8 cellular contexts compared by ENCODE assay signal in genomic region chr3:49120438-49121135, GRCh38. TPM values are rescaled to one million over a fixed set of nuclear protein-coding genes. Genes with fewer than 3 reads are reported as not detected.
DNase-seq lines count a peak whose midpoint lies in the region; ATAC-seq and TF ChIP-seq lines count a peak whose summit lies in the region.

USP19 (minus strand) TSS chr3:49120823; CDS start chr3:49119145, 1,678 bp downstream.

- peak within 1 kb of the TSS; percentile 91 for H3K4me3 Mint-ChIP-seq in activated CD4-positive, alpha-beta T cell treated with anti-CD3 and anti-CD28 coated beads, Interleukin-2, amount 10 ng/mL, durations not matched to agents 24 days and 14 days

- peak; percentile 97 for DNase-seq in AG20443 (ENCODE audit: low spot score)
- peak; percentile 57 for DNase-seq in NCI-H526 treated with DMSO at 0.1 percent for 48 hours (lab: John Stamatoyannopoulos, UW)
- DNase-seq in activated CD4-positive, alpha-beta T cell treated with anti-CD3 and anti-CD28 coated beads, Interleukin-2, amount 10 ng/mL, durations not matched to agents 24 days and 14 days: peak; percentile 99
- DNase-seq in colonic mucosa: peak; percentile 97
- DNase-seq in left lobe of liver (ENCODE audit: low spot score): peak; percentile 97
- DNase-seq in stimulated activated CD4-positive, alpha-beta T cell treated with anti-CD3 and anti-CD28 coated beads, Interleukin-2, amount 100 ng/mL, for 4 hours (ENCODE audit: low read depth): peak; percentile 89

- H3K9ac ChIP-seq in colonic mucosa (ENCODE audit: low read depth in 2 of 2, low read length in 2 of 2): peak within 1 kb of the TSS; percentile 99 to 100

- peaks cover 23% of the 10 kb centered on the region for H3K36me3 ChIP-seq in colonic mucosa

- TF ChIP-seq CTCF in colonic mucosa (IDR thresholded peaks at IDR 0.05): no peak

- H3K36me3 Mint-ChIP-seq in activated CD4-positive, alpha-beta T cell treated with anti-CD3 and anti-CD28 coated beads, Interleukin-2, amount 10 ng/mL, durations not matched to agents 24 days and 14 days (ENCODE audit: low read depth): peaks cover 27% of the 10 kb centered on the region

- TF ChIP-seq POLR2A in GM18951 (IDR thresholded peaks at IDR 0.05; ENCODE audit: extremely low read depth, insufficient read depth, insufficient read length): peak; percentile 95

- H3K4me1 ChIP-seq in colonic mucosa: peaks cover 10% of the 10 kb centered on the region

- no peaks in the 10 kb centered on the region for H3K9me3 Mint-ChIP-seq in activated CD4-positive, alpha-beta T cell treated with anti-CD3 and anti-CD28 coated beads, Interleukin-2, amount 10 ng/mL, durations not matched to agents 24 days and 14 days

- H3K27ac ChIP-seq in colonic mucosa: peak within 1 kb of the TSS; percentile 94

- in situ Hi-C loops in GM18951 (cut with MboI; ENCODE audit: low sequenced_read_pairs, unreplicated experiment): no loop called here

- no peaks in the 10 kb centered on the region for H3K27me3 ChIP-seq in colonic mucosa

- H3K9me3 ChIP-seq in colonic mucosa: no peaks in the 10 kb centered on the region

- H3K4me3 ChIP-seq in colonic mucosa: peak within 1 kb of the TSS; percentile 83

- peak; percentile 92 for ATAC-seq in HG03342 (IDR thresholded peaks at IDR 0.05; ENCODE audit: unreplicated experiment)
- peak; percentile 92 for ATAC-seq in left lobe of liver

- intact Hi-C loops in activated CD4-positive, alpha-beta T cell treated with anti-CD3 and anti-CD28 coated beads, Interleukin-2, amount 10 ng/mL, durations not matched to agents 24 days and 14 days (cut with micrococcal nuclease): loop anchor here (1.0 kb wide), 3 partner anchors 16 to 51 kb away; partner anchors contain the start of genes KLHDC8B, QARS1 and QRICH1
- intact Hi-C loops in colonic mucosa (cut with DNase I): no loop called here

- H3K4me1 Mint-ChIP-seq in activated CD4-positive, alpha-beta T cell treated with anti-CD3 and anti-CD28 coated beads, Interleukin-2, amount 10 ng/mL, durations not matched to agents 24 days and 14 days: peaks cover 9% of the 10 kb centered on the region

- H3K27me3 Mint-ChIP-seq in activated CD4-positive, alpha-beta T cell treated with anti-CD3 and anti-CD28 coated beads, Interleukin-2, amount 10 ng/mL, durations not matched to agents 24 days and 14 days: no peaks in the 10 kb centered on the region

- H3K27ac Mint-ChIP-seq in activated CD4-positive, alpha-beta T cell treated with anti-CD3 and anti-CD28 coated beads, Interleukin-2, amount 10 ng/mL, durations not matched to agents 24 days and 14 days: peak within 1 kb of the TSS; percentile 87

RNA-seq across cellular contexts. Expression of gene USP19, which starts in this region (rescaled TPM):
- 57.2 and 64.9 TPM in 2 replicates for total RNA-seq in activated CD4-positive, alpha-beta T cell treated with anti-CD3 and anti-CD28 coated beads, Interleukin-2, amount 10 ng/mL, durations not matched to agents 24 days and 14 days
- total RNA-seq in colonic mucosa: 10 to 100 TPM; 59.1 to 81.0 TPM
- 37.1 TPM for total RNA-seq in left lobe of liver

Comparison
In these comparisons a context has a peak if more than half of its experiments do, and no peak if none do; other contexts are left out.
1. Peak in every context shown above with its lines: DNase-seq, ATAC-seq, H3K4me3 ChIP-seq and H3K27ac ChIP-seq.